In the genomic region with DNA sequence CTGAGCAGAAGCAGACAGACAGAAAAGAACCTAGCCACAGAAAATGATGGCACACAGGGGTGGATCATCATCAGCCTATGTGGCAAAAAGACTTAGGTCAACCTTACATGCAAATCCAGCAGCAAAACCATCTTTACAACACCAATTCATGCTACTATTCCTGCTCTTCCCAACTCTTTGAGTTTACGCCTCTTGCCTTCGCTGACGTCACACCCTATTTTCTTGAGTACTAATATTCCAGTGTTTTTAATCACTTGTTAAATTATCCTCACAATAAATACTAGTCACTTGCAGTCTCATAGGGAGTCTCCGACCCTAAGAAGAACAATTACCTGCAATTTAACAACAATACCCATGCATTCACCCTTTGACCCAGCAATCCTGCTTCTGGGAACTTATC, we compare ENCODE assay signal across 2 cellular contexts.
TF ChIP-seq lines count a peak whose summit lies in the region.

No MANE protein-coding gene starts in this region.

TF ChIP-seq in HepG2, 621 proteins besides CTCF, POLR2A, EP300 and RAD21:
- TF ChIP-seq, protein P1, sequence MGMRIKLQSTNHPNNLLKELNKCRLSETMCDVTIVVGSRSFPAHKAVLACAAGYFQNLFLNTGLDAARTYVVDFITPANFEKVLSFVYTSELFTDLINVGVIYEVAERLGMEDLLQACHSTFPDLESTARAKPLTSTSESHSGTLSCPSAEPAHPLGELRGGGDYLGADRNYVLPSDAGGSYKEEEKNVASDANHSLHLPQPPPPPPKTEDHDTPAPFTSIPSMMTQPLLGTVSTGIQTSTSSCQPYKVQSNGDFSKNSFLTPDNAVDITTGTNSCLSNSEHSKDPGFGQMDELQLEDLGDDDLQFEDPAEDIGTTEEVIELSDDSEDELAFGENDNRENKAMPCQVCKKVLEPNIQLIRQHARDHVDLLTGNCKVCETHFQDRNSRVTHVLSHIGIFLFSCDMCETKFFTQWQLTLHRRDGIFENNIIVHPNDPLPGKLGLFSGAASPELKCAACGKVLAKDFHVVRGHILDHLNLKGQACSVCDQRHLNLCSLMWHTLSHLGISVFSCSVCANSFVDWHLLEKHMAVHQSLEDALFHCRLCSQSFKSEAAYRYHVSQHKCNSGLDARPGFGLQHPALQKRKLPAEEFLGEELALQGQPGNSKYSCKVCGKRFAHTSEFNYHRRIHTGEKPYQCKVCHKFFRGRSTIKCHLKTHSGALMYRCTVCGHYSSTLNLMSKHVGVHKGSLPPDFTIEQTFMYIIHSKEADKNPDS (CRISPR knock-in tag; IDR thresholded peaks at IDR 0.05), result no peak
- TF ChIP-seq CREB1 (IDR thresholded peaks at IDR 0.05) (peak; percentile 85), CREB1 (CRISPR knock-in tag; IDR thresholded peaks at IDR 0.05) (no peak), ZNF292 (CRISPR knock-in tag; IDR thresholded peaks at IDR 0.05; ENCODE audit: borderline replicate concordance, low read depth) (no peak)

TF ChIP-seq in WTC11, 78 proteins besides CTCF, POLR2A, EP300 and RAD21:
- TF ChIP-seq, protein P2, sequence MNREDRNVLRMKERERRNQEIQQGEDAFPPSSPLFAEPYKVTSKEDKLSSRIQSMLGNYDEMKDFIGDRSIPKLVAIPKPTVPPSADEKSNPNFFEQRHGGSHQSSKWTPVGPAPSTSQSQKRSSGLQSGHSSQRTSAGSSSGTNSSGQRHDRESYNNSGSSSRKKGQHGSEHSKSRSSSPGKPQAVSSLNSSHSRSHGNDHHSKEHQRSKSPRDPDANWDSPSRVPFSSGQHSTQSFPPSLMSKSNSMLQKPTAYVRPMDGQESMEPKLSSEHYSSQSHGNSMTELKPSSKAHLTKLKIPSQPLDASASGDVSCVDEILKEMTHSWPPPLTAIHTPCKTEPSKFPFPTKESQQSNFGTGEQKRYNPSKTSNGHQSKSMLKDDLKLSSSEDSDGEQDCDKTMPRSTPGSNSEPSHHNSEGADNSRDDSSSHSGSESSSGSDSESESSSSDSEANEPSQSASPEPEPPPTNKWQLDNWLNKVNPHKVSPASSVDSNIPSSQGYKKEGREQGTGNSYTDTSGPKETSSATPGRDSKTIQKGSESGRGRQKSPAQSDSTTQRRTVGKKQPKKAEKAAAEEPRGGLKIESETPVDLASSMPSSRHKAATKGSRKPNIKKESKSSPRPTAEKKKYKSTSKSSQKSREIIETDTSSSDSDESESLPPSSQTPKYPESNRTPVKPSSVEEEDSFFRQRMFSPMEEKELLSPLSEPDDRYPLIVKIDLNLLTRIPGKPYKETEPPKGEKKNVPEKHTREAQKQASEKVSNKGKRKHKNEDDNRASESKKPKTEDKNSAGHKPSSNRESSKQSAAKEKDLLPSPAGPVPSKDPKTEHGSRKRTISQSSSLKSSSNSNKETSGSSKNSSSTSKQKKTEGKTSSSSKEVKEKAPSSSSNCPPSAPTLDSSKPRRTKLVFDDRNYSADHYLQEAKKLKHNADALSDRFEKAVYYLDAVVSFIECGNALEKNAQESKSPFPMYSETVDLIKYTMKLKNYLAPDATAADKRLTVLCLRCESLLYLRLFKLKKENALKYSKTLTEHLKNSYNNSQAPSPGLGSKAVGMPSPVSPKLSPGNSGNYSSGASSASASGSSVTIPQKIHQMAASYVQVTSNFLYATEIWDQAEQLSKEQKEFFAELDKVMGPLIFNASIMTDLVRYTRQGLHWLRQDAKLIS (CRISPR knock-in tag; IDR thresholded peaks at IDR 0.05; ENCODE audit: borderline replicate concordance), result no peak
- TF ChIP-seq SMAD3 (CRISPR knock-in tag; IDR thresholded peaks at IDR 0.05; ENCODE audit: borderline replicate concordance) (no peak), CBFB (CRISPR knock-in tag; IDR thresholded peaks at IDR 0.05; ENCODE audit: low read depth) (no peak), HMGA2 (CRISPR knock-in tag; IDR thresholded peaks at IDR 0.05) (no peak), FOXK1 (CRISPR knock-in tag; IDR thresholded peaks at IDR 0.05) (no peak), EMX1 (CRISPR knock-in tag; IDR thresholded peaks at IDR 0.05) (no peak)
- TF ChIP-seq, protein P3, sequence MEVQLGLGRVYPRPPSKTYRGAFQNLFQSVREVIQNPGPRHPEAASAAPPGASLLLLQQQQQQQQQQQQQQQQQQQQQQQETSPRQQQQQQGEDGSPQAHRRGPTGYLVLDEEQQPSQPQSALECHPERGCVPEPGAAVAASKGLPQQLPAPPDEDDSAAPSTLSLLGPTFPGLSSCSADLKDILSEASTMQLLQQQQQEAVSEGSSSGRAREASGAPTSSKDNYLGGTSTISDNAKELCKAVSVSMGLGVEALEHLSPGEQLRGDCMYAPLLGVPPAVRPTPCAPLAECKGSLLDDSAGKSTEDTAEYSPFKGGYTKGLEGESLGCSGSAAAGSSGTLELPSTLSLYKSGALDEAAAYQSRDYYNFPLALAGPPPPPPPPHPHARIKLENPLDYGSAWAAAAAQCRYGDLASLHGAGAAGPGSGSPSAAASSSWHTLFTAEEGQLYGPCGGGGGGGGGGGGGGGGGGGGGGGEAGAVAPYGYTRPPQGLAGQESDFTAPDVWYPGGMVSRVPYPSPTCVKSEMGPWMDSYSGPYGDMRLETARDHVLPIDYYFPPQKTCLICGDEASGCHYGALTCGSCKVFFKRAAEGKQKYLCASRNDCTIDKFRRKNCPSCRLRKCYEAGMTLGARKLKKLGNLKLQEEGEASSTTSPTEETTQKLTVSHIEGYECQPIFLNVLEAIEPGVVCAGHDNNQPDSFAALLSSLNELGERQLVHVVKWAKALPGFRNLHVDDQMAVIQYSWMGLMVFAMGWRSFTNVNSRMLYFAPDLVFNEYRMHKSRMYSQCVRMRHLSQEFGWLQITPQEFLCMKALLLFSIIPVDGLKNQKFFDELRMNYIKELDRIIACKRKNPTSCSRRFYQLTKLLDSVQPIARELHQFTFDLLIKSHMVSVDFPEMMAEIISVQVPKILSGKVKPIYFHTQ (CRISPR knock-in tag; IDR thresholded peaks at IDR 0.05), result no peak
